In genomic region chr15:70863450-70864218, GRCh38 we compare ENCODE assay signal across 1 cellular context.
TF ChIP-seq lines count a peak whose summit lies in the region.

No MANE protein-coding gene starts in this region.

TF ChIP-seq in HepG2, 621 proteins besides CTCF, POLR2A, EP300 and RAD21:
- TF ChIP-seq ATF6 (CRISPR knock-in tag; conservative IDR thresholded peaks at IDR 0.05) (no peak), TERF1 (CRISPR knock-in tag; IDR thresholded peaks at IDR 0.05) (no peak), CHD2 (IDR thresholded peaks at IDR 0.05; ENCODE audit: low read depth, low read length) (no peak), AKNA (CRISPR knock-in tag; IDR thresholded peaks at IDR 0.05; ENCODE audit: borderline replicate concordance) (no peak), ZFYVE20 (CRISPR knock-in tag; IDR thresholded peaks at IDR 0.05; ENCODE audit: borderline replicate concordance, low read depth) (no peak), AHR (CRISPR knock-in tag; IDR thresholded peaks at IDR 0.05) (no peak), GMEB1 (CRISPR knock-in tag; IDR thresholded peaks at IDR 0.05; ENCODE audit: borderline replicate concordance) (no peak), ZNF782 (CRISPR knock-in tag; IDR thresholded peaks at IDR 0.05; ENCODE audit: borderline replicate concordance) (no peak), ZNF646 (CRISPR knock-in tag; IDR thresholded peaks at IDR 0.05) (no peak), ZNF616 (CRISPR knock-in tag; IDR thresholded peaks at IDR 0.05; ENCODE audit: low read depth) (no peak), FOSL2 (CRISPR knock-in tag; IDR thresholded peaks at IDR 0.05) (0 out of 2 replicates have a peak, but pooled peaks have one; percentile 31), SMARCE1 (IDR thresholded peaks at IDR 0.05; ENCODE audit: borderline replicate concordance) (no peak), SOX5 (CRISPR knock-in tag; IDR thresholded peaks at IDR 0.05; ENCODE audit: borderline replicate concordance) (peak; percentile 30; the same call in 1 of the 2 replicates), ZNF761 (CRISPR knock-in tag; conservative IDR thresholded peaks at IDR 0.05) (no peak), SOX13 (IDR thresholded peaks at IDR 0.05) (no peak), SOX13 (CRISPR knock-in tag; conservative IDR thresholded peaks at IDR 0.05 in 1 of 2, IDR thresholded peaks at IDR 0.05 in 1 of 2) (peak in 1 of 2 experiments; percentile 55; a peak in 1 of 4 replicates)
